Comparison of ENCODE assay signal across 1 cellular context in genomic region chr10:123009105-123009805, GRCh38.
TF ChIP-seq lines count a peak whose summit lies in the region.

No MANE protein-coding gene starts in this region.

TF ChIP-seq in HepG2, 621 proteins besides CTCF, POLR2A, EP300 and RAD21 (continued from another document and continues in another):
- TF ChIP-seq HBP1 (CRISPR knock-in tag; IDR thresholded peaks at IDR 0.05; ENCODE audit: low read depth) = no peak
- TF ChIP-seq GMEB1 (CRISPR knock-in tag; IDR thresholded peaks at IDR 0.05; ENCODE audit: borderline replicate concordance) = no peak
- TF ChIP-seq HOXA3 (CRISPR knock-in tag; IDR thresholded peaks at IDR 0.05) = no peak
- TF ChIP-seq MTERF4 (CRISPR knock-in tag; IDR thresholded peaks at IDR 0.05) = no peak
- 0 out of 2 replicates have a peak, but pooled peaks have one; percentile 49 for TF ChIP-seq NR1H2 (CRISPR knock-in tag; IDR thresholded peaks at IDR 0.05; ENCODE audit: borderline replicate concordance, low read depth)
- TF ChIP-seq ZNF160 (CRISPR knock-in tag; IDR thresholded peaks at IDR 0.05) = no peak
- TF ChIP-seq ZNF530 (CRISPR knock-in tag; IDR thresholded peaks at IDR 0.05; ENCODE audit: low read depth) = no peak
- TF ChIP-seq SP4 (CRISPR knock-in tag; IDR thresholded peaks at IDR 0.05) = no peak
- no peak for TF ChIP-seq ZNF703 (CRISPR knock-in tag; IDR thresholded peaks at IDR 0.05; ENCODE audit: borderline replicate concordance)
- no peak for TF ChIP-seq USF2 (IDR thresholded peaks at IDR 0.05; ENCODE audit: low read depth, low read length)
- TF ChIP-seq USF2 (CRISPR knock-in tag; IDR thresholded peaks at IDR 0.05; ENCODE audit: borderline replicate concordance) = no peak
- TF ChIP-seq RNF2 (conservative IDR thresholded peaks at IDR 0.05; ENCODE audit: low read depth) = no peak
- no peak for TF ChIP-seq ZBTB21 (CRISPR knock-in tag; IDR thresholded peaks at IDR 0.05)
- TF ChIP-seq ZSCAN20 (CRISPR knock-in tag; IDR thresholded peaks at IDR 0.05; ENCODE audit: borderline replicate concordance) = 0 out of 2 replicates have a peak, but pooled peaks have one; percentile 62
- no peak for TF ChIP-seq ZBTB40 (IDR thresholded peaks at IDR 0.05)
- TF ChIP-seq ZBTB40 (CRISPR knock-in tag; IDR thresholded peaks at IDR 0.05) = no peak
- no peak for TF ChIP-seq TBX3 (IDR thresholded peaks at IDR 0.05; ENCODE audit: borderline replicate concordance)
- TF ChIP-seq GATAD1 (CRISPR knock-in tag; IDR thresholded peaks at IDR 0.05) = no peak
- no peak for TF ChIP-seq HDAC6 (IDR thresholded peaks at IDR 0.05; ENCODE audit: low read depth, low read length)
- 0 out of 2 replicates have a peak, but pooled peaks have one; percentile 14 for TF ChIP-seq FOXM1 (CRISPR knock-in tag; IDR thresholded peaks at IDR 0.05)
- TF ChIP-seq MEF2D (CRISPR knock-in tag; IDR thresholded peaks at IDR 0.05) = no peak
- no peak for TF ChIP-seq E2F2 (CRISPR knock-in tag; IDR thresholded peaks at IDR 0.05; ENCODE audit: borderline replicate concordance)
- no peak for TF ChIP-seq MXD4 (CRISPR knock-in tag; IDR thresholded peaks at IDR 0.05)
- TF ChIP-seq ZNF652 (CRISPR knock-in tag; IDR thresholded peaks at IDR 0.05; ENCODE audit: borderline replicate concordance, low read depth) = no peak
- no peak; the same call in 1 of the 2 replicates for TF ChIP-seq ZBTB25 (CRISPR knock-in tag; IDR thresholded peaks at IDR 0.05)
- TF ChIP-seq ZNF773 (CRISPR knock-in tag; IDR thresholded peaks at IDR 0.05; ENCODE audit: borderline replicate concordance) = no peak; the same call in 1 of the 2 replicates
- no peak for TF ChIP-seq ZBTB7A (CRISPR knock-in tag; IDR thresholded peaks at IDR 0.05)
- TF ChIP-seq MLLT10 (CRISPR knock-in tag; IDR thresholded peaks at IDR 0.05) = no peak
- 0 out of 2 replicates have a peak, but pooled peaks have one; percentile 37 for TF ChIP-seq KLF12 (CRISPR knock-in tag; IDR thresholded peaks at IDR 0.05; ENCODE audit: borderline replicate concordance)
- no peak for TF ChIP-seq FOXO1 (CRISPR knock-in tag; IDR thresholded peaks at IDR 0.05)
- TF ChIP-seq ZNF777 (CRISPR knock-in tag; IDR thresholded peaks at IDR 0.05) = 0 out of 2 replicates have a peak, but pooled peaks have one; percentile 2
- no peak for TF ChIP-seq TRIM24 (CRISPR knock-in tag; IDR thresholded peaks at IDR 0.05)
- no peak for TF ChIP-seq JUND (CRISPR knock-in tag; IDR thresholded peaks at IDR 0.05)
- TF ChIP-seq ZNF496 (CRISPR knock-in tag; IDR thresholded peaks at IDR 0.05; ENCODE audit: insufficient replicate concordance) = no peak
- peak; percentile 17 for TF ChIP-seq SRSF1 (optimal IDR thresholded peaks at IDR 0.05; ENCODE audit: low read depth, low read length)
- no peak for TF ChIP-seq ZNF550 (CRISPR knock-in tag; IDR thresholded peaks at IDR 0.05; ENCODE audit: borderline replicate concordance)
- no peak for TF ChIP-seq SKIL (CRISPR knock-in tag; IDR thresholded peaks at IDR 0.05; ENCODE audit: borderline replicate concordance)
- no peak for TF ChIP-seq ZNF709 (CRISPR knock-in tag; IDR thresholded peaks at IDR 0.05)
- TF ChIP-seq SALL2 (CRISPR knock-in tag; IDR thresholded peaks at IDR 0.05) = no peak
- TF ChIP-seq SMAD1 (CRISPR knock-in tag; IDR thresholded peaks at IDR 0.05; ENCODE audit: borderline replicate concordance, low read depth) = no peak
- 0 out of 2 replicates have a peak, but pooled peaks have one; percentile 45 for TF ChIP-seq ZGPAT (CRISPR knock-in tag; IDR thresholded peaks at IDR 0.05)
- TF ChIP-seq NAIF1 (CRISPR knock-in tag; IDR thresholded peaks at IDR 0.05; ENCODE audit: borderline replicate concordance) = peak; percentile 69; the same call in 1 of the 2 replicates
